Comparison of ENCODE assay signal across 7 cellular contexts in genomic region chr1:17885663-17886062, GRCh38.
"Had no signal": no experiment of that assay in that cellular context is flagged by ENCODE, and none has a peak within 500 bp of the region (broad histone marks: within the 10 kb centered on the region; RNA-seq: fewer than 3 reads in every experiment).

No MANE protein-coding gene starts in this region.

- H3K4me1 Mint-ChIP-seq: GM23338 had no signal

- DNase-seq: H9, HCEC 1CT, HFFc6, IMR-90, KG1 had no signal

- H3K27ac Mint-ChIP-seq: GM23338, H9, HFFc6 had no signal

- H3K4me3 Mint-ChIP-seq: GM23338, H9, HFFc6 had no signal

- H3K4me3 ChIP-seq: GM23338, K562 had no signal

- ATAC-seq: GM23338, K562 had no signal

- H3K9me3 Mint-ChIP-seq: GM23338, H9, HFFc6 had no signal
